28 cellular contexts compared by ENCODE assay signal in the genomic region with DNA sequence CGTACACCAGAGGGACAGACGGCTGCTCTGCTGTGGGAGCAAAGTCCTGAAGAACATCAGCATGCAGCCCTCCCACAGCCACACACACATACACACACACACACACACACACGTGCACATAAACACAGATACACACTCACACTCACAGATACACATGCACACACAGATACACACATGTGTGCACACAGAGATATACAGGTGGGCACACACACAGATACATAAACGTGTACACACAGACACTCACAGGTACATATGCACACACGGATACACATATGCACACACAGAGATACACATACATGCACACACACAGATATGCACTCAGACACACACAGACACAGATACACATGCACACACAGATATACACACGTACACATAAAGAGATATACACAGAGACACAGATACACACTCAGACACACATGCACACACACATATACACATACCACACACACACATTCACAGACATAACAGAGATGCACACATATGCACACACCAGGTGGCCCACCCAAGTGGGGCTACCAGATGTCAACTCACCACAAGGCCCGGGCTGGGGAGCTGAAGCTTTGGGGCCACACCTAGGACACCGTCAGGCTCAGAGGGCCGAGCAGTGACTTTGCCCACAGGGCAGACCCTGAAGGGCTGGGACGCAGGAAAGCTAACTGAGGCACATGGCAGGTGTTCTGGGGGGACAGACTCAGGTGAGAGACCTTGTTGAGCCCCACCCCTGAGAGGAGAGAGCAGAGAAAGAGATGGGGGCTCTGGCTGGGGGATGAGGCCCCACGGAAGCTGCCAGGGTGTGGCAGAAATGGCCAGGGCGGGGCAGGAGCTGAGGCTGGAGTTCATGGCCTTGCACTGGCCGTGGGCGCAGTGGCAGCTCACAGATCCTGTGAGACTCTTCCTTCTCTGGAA.
DNase-seq lines count a peak whose midpoint lies in the region; FAIRE-seq and TF ChIP-seq lines count a peak whose summit lies in the region.
"Had no signal": no experiment of that assay in that cellular context is flagged by ENCODE, and none has a peak within 500 bp of the region (broad histone marks: within the 10 kb centered on the region; RNA-seq: fewer than 3 reads in every experiment).

No MANE protein-coding gene starts in this region.

- H3K4me1 ChIP-seq in BE2C = peaks cover 47% of the 10 kb centered on the region
- H3K4me1 ChIP-seq: breast epithelium, HAP-1, left ventricle myocardium inferior, stomach, thyroid gland had no signal

- no peak overlapping the region for H3K27ac Mint-ChIP-seq in osteocyte (ENCODE audit: unreplicated experiment)
- H3K27ac Mint-ChIP-seq: activated CD4-positive, alpha-beta T cell treated with anti-CD3 and anti-CD28 coated beads, Interleukin-2, amount 10 ng/mL, durations not matched to agents 24 days and 14 days; activated naive CD4-positive, alpha-beta T cell treated with anti-CD3 and anti-CD28 coated beads, Interleukin-2, amount 50 U/mL, for 72 hours; activated T-helper 17 cell treated with anti-CD3 and anti-CD28 coated beads, Interleukin-2, amount 50 U/mL, for 72 hours; progenitor cell of endocrine pancreas had no signal

- intact Hi-C loops in posterior vena cava (cut with DNase I) = no loop called here

- no peaks in the 10 kb centered on the region for H3K27me3 Mint-ChIP-seq in osteocyte (ENCODE audit: unreplicated experiment)
- H3K27me3 Mint-ChIP-seq: activated CD4-positive, alpha-beta T cell treated with anti-CD3 and anti-CD28 coated beads, Interleukin-2, amount 10 ng/mL, durations not matched to agents 24 days and 14 days had no signal

- no peaks in the 10 kb centered on the region for H3K36me3 ChIP-seq in BE2C
- H3K36me3 ChIP-seq in H7 (replicated peaks; ENCODE audit: control insufficient read depth, insufficient read depth, low read length) = no peaks in the 10 kb centered on the region
- H3K36me3 ChIP-seq in bronchial epithelial cell (ENCODE audit: control insufficient read depth, insufficient read depth, low read length) = no peaks in the 10 kb centered on the region
- H3K36me3 ChIP-seq: BLaER1 treated with 17β-estradiol and CSF1 and Interleukin-3, amounts not matched to agents 10 nM and 100 nM; breast epithelium; HAP-1; left ventricle myocardium inferior; stomach; thyroid gland had no signal

- no peak for TF ChIP-seq CTCF in BE2C (IDR thresholded peaks at IDR 0.05; ENCODE audit: low read depth, low read length)
- no peak for TF ChIP-seq CTCF in bronchial epithelial cell (IDR thresholded peaks at IDR 0.05; ENCODE audit: insufficient read depth, low read length, severe bottlenecking)
- no peak for TF ChIP-seq CTCF in osteocyte (IDR thresholded peaks at IDR 0.05)

- H3K4me1 Mint-ChIP-seq in osteocyte (ENCODE audit: unreplicated experiment) = no peaks in the 10 kb centered on the region
- H3K4me1 Mint-ChIP-seq: activated CD4-positive, alpha-beta T cell treated with anti-CD3 and anti-CD28 coated beads, Interleukin-2, amount 10 ng/mL, durations not matched to agents 24 days and 14 days; activated T-helper 17 cell treated with anti-CD3 and anti-CD28 coated beads, Interleukin-2, amount 50 U/mL, for 72 hours had no signal

- peak; percentile 6 for DNase-seq in BE2C
- peak; percentile 30 for DNase-seq in H7
- no peak for DNase-seq in bronchial epithelial cell (ENCODE audit: low read depth)
- DNase-seq in osteocyte (ENCODE audit: extremely low spot score, unreplicated experiment) = peak; percentile 66
- DNase-seq in posterior vena cava (ENCODE audit: low spot score) = no peak
- no peak for DNase-seq in NCI-H510A treated with DMSO at 0.1 percent for 48 hours (lab: John Stamatoyannopoulos, UW)
- DNase-seq in dedifferentiated amniotic fluid mesenchymal stem cell (ENCODE audit: extremely low spot score) = no peak
- DNase-seq: activated CD4-positive, alpha-beta T cell treated with anti-CD3 and anti-CD28 coated beads, Interleukin-2, amount 10 ng/mL, durations not matched to agents 24 days and 14 days; amygdala; DMS53; Kasumi-1; left ventricle myocardium inferior; NCI-H1417 treated with DMSO at 0.1 percent for 48 hours; NCI-H2029 treated with DMSO at 0.1 percent for 48 hours; NCI-H526 treated with DMSO at 0.1 percent for 48 hours; SIG-M5; stimulated activated CD4-positive, alpha-beta T cell treated with anti-CD3 and anti-CD28 coated beads, Interleukin-12 subunit alpha, Interleukin-12 subunit beta, amount 100 ng/mL, for 4 hours; stimulated activated CD4-positive, alpha-beta T cell treated with anti-CD3 and anti-CD28 coated beads, Interleukin-2, amount 100 ng/mL, for 48 hours; stomach; T-helper 9 cell; thyroid gland had no signal

- no peak overlapping the region for H3K4me3 Mint-ChIP-seq in osteocyte (ENCODE audit: unreplicated experiment)
- H3K4me3 Mint-ChIP-seq: activated CD4-positive, alpha-beta T cell treated with anti-CD3 and anti-CD28 coated beads, Interleukin-2, amount 10 ng/mL, durations not matched to agents 24 days and 14 days; activated T-helper 17 cell treated with anti-CD3 and anti-CD28 coated beads, Interleukin-2, amount 50 U/mL, for 72 hours had no signal

- H3K27me3 ChIP-seq in BE2C (no peaks in the 10 kb centered on the region), H7 (ENCODE audit: control insufficient read depth, insufficient read depth, low read length) (no peaks in the 10 kb centered on the region), bronchial epithelial cell (ENCODE audit: control insufficient read depth, insufficient read depth, low read length) (no peaks in the 10 kb centered on the region)
- H3K27me3 ChIP-seq: BLaER1 treated with 17β-estradiol and CSF1 and Interleukin-3, amounts not matched to agents 10 nM and 100 nM; thyroid gland had no signal

- peaks cover 7% of the 10 kb centered on the region for H3K9me3 Mint-ChIP-seq in osteocyte (ENCODE audit: unreplicated experiment)
- H3K9me3 Mint-ChIP-seq: activated CD4-positive, alpha-beta T cell treated with anti-CD3 and anti-CD28 coated beads, Interleukin-2, amount 10 ng/mL, durations not matched to agents 24 days and 14 days; activated naive CD4-positive, alpha-beta T cell treated with anti-CD3 and anti-CD28 coated beads, Interleukin-2, amount 50 U/mL, for 72 hours; activated T-helper 17 cell treated with anti-CD3 and anti-CD28 coated beads, Interleukin-2, amount 50 U/mL, for 72 hours had no signal

- H3K36me3 Mint-ChIP-seq in osteocyte (ENCODE audit: unreplicated experiment) = no peaks in the 10 kb centered on the region
- H3K36me3 Mint-ChIP-seq: activated naive CD4-positive, alpha-beta T cell treated with anti-CD3 and anti-CD28 coated beads, Interleukin-2, amount 50 U/mL, for 72 hours had no signal

- peak; percentile 40 for FAIRE-seq in bronchial epithelial cell (lab: Jason Lieb, UNC)
- FAIRE-seq: GM12892 had no signal

- no peaks in the 10 kb centered on the region for H3K9me3 ChIP-seq in BE2C
- H3K9me3 ChIP-seq: BLaER1 treated with 17β-estradiol and CSF1 and Interleukin-3, amounts not matched to agents 10 nM and 100 nM; breast epithelium; HAP-1; thyroid gland had no signal

- no peak overlapping the region for H3K4me3 ChIP-seq in BE2C (ENCODE audit: low read depth, low read length)
- no peak overlapping the region for H3K4me3 ChIP-seq in H7 (ENCODE audit: insufficient read depth, low read depth, low read length)
- H3K4me3 ChIP-seq in bronchial epithelial cell (ENCODE audit: low read depth, low read length) = no peak overlapping the region
- H3K4me3 ChIP-seq: BLaER1 treated with 17β-estradiol and CSF1 and Interleukin-3, amounts not matched to agents 10 nM and 100 nM; breast epithelium; HAP-1; left ventricle myocardium inferior; stomach; thyroid gland had no signal

Comparison
In these comparisons a context has a peak if more than half of its experiments do, and no peak if none do; other contexts are left out.
1. DNase-seq: peak in BE2C (single experiment), H7 (single experiment) and osteocyte (single experiment); none in bronchial epithelial cell (single experiment), posterior vena cava (single experiment), NCI-H510A treated with DMSO at 0.1 percent for 48 hours (single experiment) and dedifferentiated amniotic fluid mesenchymal stem cell (single experiment).